ENCODE assay signal across 10 cellular contexts in genomic region chr18:13576598-13576997, GRCh38.
DNase-seq lines count a peak whose midpoint lies in the region; ATAC-seq and TF ChIP-seq lines count a peak whose summit lies in the region.
"Had no signal": no experiment of that assay in that cellular context is flagged by ENCODE, and none has a peak within 500 bp of the region (broad histone marks: within the 10 kb centered on the region; RNA-seq: fewer than 3 reads in every experiment).

No MANE protein-coding gene starts in this region.

- H3K27ac ChIP-seq in right atrium auricular region (peak overlapping the region in 1 of 2 donors; percentile 41), upper lobe of right lung (peak overlapping the region; percentile 33)
- H3K27ac ChIP-seq: hepatocyte, neutrophil had no signal

- intact Hi-C loops in left ventricle myocardium superior (cut with micrococcal nuclease) (no loop called here), upper lobe of right lung (cut with DNase I) (no loop called here)
- intact Hi-C loops in activated CD8-positive, alpha-beta T cell treated with anti-CD3 and anti-CD28 coated beads for 36 hours (cut with micrococcal nuclease): no loop called here

- peaks cover 58% of the 10 kb centered on the region for H3K4me1 Mint-ChIP-seq in activated CD8-positive, alpha-beta T cell treated with anti-CD3 and anti-CD28 coated beads for 36 hours (ENCODE audit: low read depth)

- CTCF ChIA-PET in activated CD8-positive, alpha-beta T cell treated with anti-CD3 and anti-CD28 coated beads for 36 hours (lab: Charles Lee): interaction anchor here (1.2 to 3.8 kb wide), 4 partner anchors 9 to 37 kb away, joined by 3 to 20 read pairs (median 8); no protein-coding TSS in a partner anchor

- H3K9me3 Mint-ChIP-seq in activated CD8-positive, alpha-beta T cell treated with anti-CD3 and anti-CD28 coated beads for 36 hours: no peaks in the 10 kb centered on the region

- H3K27me3 Mint-ChIP-seq in activated CD8-positive, alpha-beta T cell treated with anti-CD3 and anti-CD28 coated beads for 36 hours: no peaks in the 10 kb centered on the region

- peaks cover 11% of the 10 kb centered on the region for H3K36me3 Mint-ChIP-seq in activated CD8-positive, alpha-beta T cell treated with anti-CD3 and anti-CD28 coated beads for 36 hours (ENCODE audit: low read depth)

- H3K36me3 ChIP-seq in right atrium auricular region (no peaks in the 10 kb centered on the region), upper lobe of right lung (no peaks in the 10 kb centered on the region)
- H3K36me3 ChIP-seq: neutrophil had no signal

- H3K27ac Mint-ChIP-seq in activated CD8-positive, alpha-beta T cell treated with anti-CD3 and anti-CD28 coated beads for 36 hours: peak overlapping the region; percentile 88

- DNase-seq in right atrium auricular region (ENCODE audit: low spot score) (peak; percentile 54), left ventricle myocardium superior (no peak), upper lobe of right lung (no peak), HuH-7 (ENCODE audit: low spot score) (no peak), SHP77 (lab: John Stamatoyannopoulos, UW) (no peak)
- no peak for DNase-seq in activated CD8-positive, alpha-beta T cell treated with anti-CD3 and anti-CD28 coated beads for 36 hours
- DNase-seq in stimulated activated naive CD4-positive, alpha-beta T cell treated with Interleukin-2 at 50 U/mL for 16 hours (lab: John Stamatoyannopoulos, UW): no peak

- peaks cover 0 to 20% of the 10 kb centered on the region in 2 donors for H3K4me1 ChIP-seq in right atrium auricular region
- no peaks in the 10 kb centered on the region for H3K4me1 ChIP-seq in upper lobe of right lung

- TF ChIP-seq CTCF in right atrium auricular region (IDR thresholded peaks at IDR 0.05): no peak
- TF ChIP-seq CTCF in activated CD8-positive, alpha-beta T cell treated with anti-CD3 and anti-CD28 coated beads for 36 hours (IDR thresholded peaks at IDR 0.05): no peak
- TF ChIP-seq CTCF in upper lobe of right lung (IDR thresholded peaks at IDR 0.05): no peak

- H3K4me3 Mint-ChIP-seq in activated CD8-positive, alpha-beta T cell treated with anti-CD3 and anti-CD28 coated beads for 36 hours: no peak overlapping the region

- H3K4me3 ChIP-seq in right atrium auricular region (no peak overlapping the region), upper lobe of right lung (no peak overlapping the region)
- H3K4me3 ChIP-seq: hepatocyte had no signal

- H3K27me3 ChIP-seq in right atrium auricular region: no peaks in the 10 kb centered on the region
- no peaks in the 10 kb centered on the region for H3K27me3 ChIP-seq in upper lobe of right lung
- H3K27me3 ChIP-seq: hepatocyte had no signal

- ATAC-seq in left ventricle myocardium superior (no peak), HG02870 (IDR thresholded peaks at IDR 0.05; ENCODE audit: unreplicated experiment) (peak; percentile 26), upper lobe of right lung (no peak)
- ATAC-seq in activated CD8-positive, alpha-beta T cell treated with anti-CD3 and anti-CD28 coated beads for 36 hours: no peak

- POLR2A ChIA-PET in activated CD8-positive, alpha-beta T cell treated with anti-CD3 and anti-CD28 coated beads for 36 hours (lab: Charles Lee): interaction anchor here (0.9 to 4.1 kb wide), 9 partner anchors 9 to 36 kb away, joined by 3 to 33 read pairs (median 5); no protein-coding TSS in a partner anchor

- no peaks in the 10 kb centered on the region for H3K9me3 ChIP-seq in right atrium auricular region
- no peaks in the 10 kb centered on the region for H3K9me3 ChIP-seq in upper lobe of right lung
- H3K9me3 ChIP-seq: neutrophil had no signal
